Comparison of ENCODE assay signal across 16 cellular contexts in genomic region chr10:74109452-74109851, GRCh38. TPM values are rescaled to one million over a fixed set of nuclear protein-coding genes. Genes with fewer than 3 reads are reported as not detected.
DNase-seq lines count a peak whose midpoint lies in the region; ATAC-seq and TF ChIP-seq lines count a peak whose summit lies in the region.
"Had no signal": no experiment of that assay in that cellular context is flagged by ENCODE, and none has a peak within 500 bp of the region (broad histone marks: within the 10 kb centered on the region; RNA-seq: fewer than 3 reads in every experiment).

No MANE protein-coding gene starts in this region.

- no peaks in the 10 kb centered on the region for H3K27me3 ChIP-seq in left lung
- H3K27me3 ChIP-seq in trophoblast cell (ENCODE audit: insufficient read depth, low read length), result no peaks in the 10 kb centered on the region
- H3K27me3 ChIP-seq: SJSA1 had no signal

- H2BK5ac ChIP-seq in trophoblast cell (ENCODE audit: low read depth, low read length, poor library complexity), result no peak overlapping the region

- H3K4me1 ChIP-seq in left lung (no peaks in the 10 kb centered on the region), trophoblast cell (ENCODE audit: control insufficient read depth in 1 of 2, insufficient read depth in 2 of 2, low read length in 2 of 2) (no peaks in the 10 kb centered on the region)
- H3K4me1 ChIP-seq: SJSA1 had no signal

- H3K27me3 Mint-ChIP-seq in activated T-cell treated with anti-CD3 and anti-CD28 coated beads, Interleukin-2, amount 50 U/mL, for 72 hours (ENCODE audit: low read depth), result no peaks in the 10 kb centered on the region
- peaks cover 26% of the 10 kb centered on the region for H3K27me3 Mint-ChIP-seq in HFFc6 (ENCODE audit: insufficient read depth)
- H3K27me3 Mint-ChIP-seq in chondrocyte (ENCODE audit: low read depth), result no peaks in the 10 kb centered on the region

- no peak overlapping the region for H3K27ac ChIP-seq in left lung
- no peak overlapping the region for H3K27ac ChIP-seq in trophoblast cell (ENCODE audit: low read depth, low read length)
- H3K27ac ChIP-seq: C4-2B, SJSA1 had no signal

- H3K18ac ChIP-seq in trophoblast cell (ENCODE audit: low read length), result no peak overlapping the region

- no peaks in the 10 kb centered on the region for H3K4me1 Mint-ChIP-seq in activated T-cell treated with anti-CD3 and anti-CD28 coated beads, Interleukin-2, amount 50 U/mL, for 72 hours (ENCODE audit: low read depth)
- peaks cover 59% of the 10 kb centered on the region for H3K4me1 Mint-ChIP-seq in HFFc6 (ENCODE audit: low read depth)
- peaks cover 28% of the 10 kb centered on the region for H3K4me1 Mint-ChIP-seq in chondrocyte (ENCODE audit: low read depth)

- H2AK5ac ChIP-seq in trophoblast cell (ENCODE audit: low read length), result no peak overlapping the region

- TF ChIP-seq CTCF in HFFc6 (IDR thresholded peaks at IDR 0.05), result no peak
- no peak for TF ChIP-seq CTCF in chondrocyte (IDR thresholded peaks at IDR 0.05)
- TF ChIP-seq CTCF in left lung (IDR thresholded peaks at IDR 0.05), result no peak

- no peak for DNase-seq in activated T-cell treated with anti-CD3 and anti-CD28 coated beads, Interleukin-2, amount 50 U/mL, for 72 hours
- DNase-seq in activated T-cell treated with anti-CD3 and anti-CD28 coated beads for 4 hours (no peak), HFFc6 (no peak), chondrocyte (ENCODE audit: low spot score) (no peak), putamen (ENCODE audit: low spot score) (peak; percentile 55), left lung (no peak), trophoblast cell (no peak), NCI-H345 treated with DMSO at 0.1 percent for 48 hours (lab: John Stamatoyannopoulos, UW; ENCODE audit: unreplicated experiment) (no peak)
- DNase-seq: MV-4-11, NCI-H1417 treated with DMSO at 0.1 percent for 48 hours, NCI-H1930, NCI-H510A, NCI-H774, PC-3 had no signal

- intact Hi-C loops in left lung (cut with DNase I), result no loop called here

- H3K9me3 Mint-ChIP-seq in activated T-cell treated with anti-CD3 and anti-CD28 coated beads, Interleukin-2, amount 50 U/mL, for 72 hours, result no peaks in the 10 kb centered on the region
- H3K9me3 Mint-ChIP-seq in HFFc6, result no peaks in the 10 kb centered on the region; the same call in 1 of the 2 replicates
- H3K9me3 Mint-ChIP-seq in chondrocyte (ENCODE audit: low read depth), result no peaks in the 10 kb centered on the region

- no peak for ATAC-seq in activated T-cell treated with anti-CD3 and anti-CD28 coated beads, Interleukin-2, amount 50 U/mL, for 72 hours (replicated peaks in 1 of 2)
- no peak for ATAC-seq in left lung
- ATAC-seq: PC-3 had no signal

- no peak overlapping the region for H3K23ac ChIP-seq in trophoblast cell (ENCODE audit: low read length)

- H3K4me2 ChIP-seq in trophoblast cell (ENCODE audit: low read length), result no peak overlapping the region

- peaks cover 5% of the 10 kb centered on the region in 2 donors for H3K36me3 Mint-ChIP-seq in activated T-cell treated with anti-CD3 and anti-CD28 coated beads, Interleukin-2, amount 50 U/mL, for 72 hours (ENCODE audit: insufficient read depth in 2 of 2)
- H3K36me3 Mint-ChIP-seq in HFFc6 (ENCODE audit: low read depth) (peaks cover 75% of the 10 kb centered on the region), chondrocyte (ENCODE audit: low read depth) (peaks cover 63% of the 10 kb centered on the region)

- no peak overlapping the region for H2BK12ac ChIP-seq in trophoblast cell (ENCODE audit: low read length)

- no peak overlapping the region for H4K12ac ChIP-seq in trophoblast cell (ENCODE audit: low read depth, low read length)

- no peak overlapping the region for H2BK120ac ChIP-seq in trophoblast cell (ENCODE audit: insufficient read depth, low read length, poor library complexity)

- no peaks in the 10 kb centered on the region for H3K79me1 ChIP-seq in trophoblast cell (ENCODE audit: low read length)

- H3K9ac ChIP-seq in trophoblast cell (ENCODE audit: low read length), result no peak overlapping the region

- no peaks in the 10 kb centered on the region for H3K9me3 ChIP-seq in left lung
- no peaks in the 10 kb centered on the region for H3K9me3 ChIP-seq in trophoblast cell (ENCODE audit: insufficient read depth, low read depth, low read length)

- no peak overlapping the region for H3K4me3 Mint-ChIP-seq in activated T-cell treated with anti-CD3 and anti-CD28 coated beads, Interleukin-2, amount 50 U/mL, for 72 hours
- H3K4me3 Mint-ChIP-seq in HFFc6, result no peak overlapping the region
- no peak overlapping the region for H3K4me3 Mint-ChIP-seq in chondrocyte (ENCODE audit: unreplicated experiment)

- H3K79me2 ChIP-seq in trophoblast cell (ENCODE audit: control insufficient read depth, insufficient read depth, low read length, poor library complexity), result no peaks in the 10 kb centered on the region

- no peak overlapping the region for H4K8ac ChIP-seq in trophoblast cell (ENCODE audit: low read depth, low read length)

- no peak overlapping the region for H3K14ac ChIP-seq in trophoblast cell (ENCODE audit: low read length)

- H3K36me3 ChIP-seq in left lung, result peaks cover 0 to 99% of the 10 kb centered on the region in 2 donors
- H3K36me3 ChIP-seq in trophoblast cell (ENCODE audit: control insufficient read depth in 1 of 2, insufficient read depth in 2 of 2, low read length in 2 of 2), result peaks cover 49 to 72% of the 10 kb centered on the region in 2 experiments

- no peak overlapping the region for H2AFZ ChIP-seq in trophoblast cell (ENCODE audit: insufficient read depth, low read length, poor library complexity)

- H3K27ac Mint-ChIP-seq in activated T-cell treated with anti-CD3 and anti-CD28 coated beads, Interleukin-2, amount 50 U/mL, for 72 hours, result peak overlapping the region; percentile 54
- H3K27ac Mint-ChIP-seq in HFFc6 (peak overlapping the region; percentile 16; the same call in 1 of the 2 replicates), chondrocyte (ENCODE audit: unreplicated experiment) (peak overlapping the region; percentile 39)

- H4K91ac ChIP-seq in trophoblast cell (ENCODE audit: low read depth, low read length), result no peak overlapping the region

- no peak overlapping the region for H3K4me3 ChIP-seq in left lung
- H3K4me3 ChIP-seq in trophoblast cell (ENCODE audit: low read depth, low read length), result no peak overlapping the region
- H3K4me3 ChIP-seq: SJSA1 had no signal

- no peak overlapping the region for H3K4ac ChIP-seq in trophoblast cell (ENCODE audit: low read depth, low read length)

RNA-seq across cellular contexts. Expression of gene AP3M1, which starts 41.2 kb away (rescaled TPM):
- 10 to 100 TPM; 49.2 to 50.4 TPM for total RNA-seq in activated T-cell treated with anti-CD3 and anti-CD28 coated beads, Interleukin-2, amount 50 U/mL, for 72 hours
- 10 to 100 TPM; 41.4 to 51.5 (median 47.0) TPM for total RNA-seq in HFFc6 (2021; fragmentation: NEBNext Ultra II Directional; extraction: Animal tissue kit (Norgen Biotek cat#: 25700))
- total RNA-seq in chondrocyte (31.2 to 37.0 TPM (median 31.7 TPM) in 3 replicates), left lung (10 to 100 TPM; 37.5 to 40.5 TPM)
- polyA plus RNA-seq in trophoblast cell (2013), result 31.7 and 31.9 TPM in 2 replicates

RNA-seq across cellular contexts. Expression of gene ADK, which starts 41.6 kb away (rescaled TPM):
- total RNA-seq in activated T-cell treated with anti-CD3 and anti-CD28 coated beads, Interleukin-2, amount 50 U/mL, for 72 hours, result 10 to 100 TPM; 56.2 to 60.0 TPM
- 10 to 100 TPM; 74.1 to 97.6 (median 86.0) TPM for total RNA-seq in HFFc6 (2021; fragmentation: NEBNext Ultra II Directional; extraction: Animal tissue kit (Norgen Biotek cat#: 25700))
- total RNA-seq in chondrocyte (29.6 to 44.8 TPM (median 31.9 TPM) in 3 replicates), left lung (10 to 100 TPM; 60.3 to 68.6 TPM)
- polyA plus RNA-seq in trophoblast cell (2013), result 28.0 and 29.7 TPM in 2 replicates
